17 cellular contexts compared by ENCODE assay signal in genomic region chr17:52025231-52025630, GRCh38.
A peak's percentile ranks its signal among the peaks of the same experiment; 100 is the strongest.
DNase-seq lines count a peak whose midpoint lies in the region; ATAC-seq and TF ChIP-seq lines count a peak whose summit lies in the region.
"Had no signal": no experiment of that assay in that cellular context is flagged by ENCODE, and none has a peak within 500 bp of the region (broad histone marks: within the 10 kb centered on the region; RNA-seq: fewer than 3 reads in every experiment).

No MANE protein-coding gene starts in this region.

- DNase-seq in GM04503 (ENCODE audit: low read depth) (peak; percentile 37), astrocyte of the spinal cord (ENCODE audit: low read depth, low spot score) (peak; percentile 22), myocyte (ENCODE audit: low read depth) (peak; percentile 8), stromal cell of bone marrow (ENCODE audit: low read depth) (peak; percentile 20), lower lobe of right lung (no peak), NCI-H748 treated with DMSO at 0.1 percent for 48 hours (lab: John Stamatoyannopoulos, UW) (no peak)
- DNase-seq in NK-92 treated with Interleukin-12 subunit alpha and Interleukin-12 subunit beta, amount 100 ng/mL, for 24 hours (lab: John Stamatoyannopoulos, UW), result no peak
- DNase-seq in stimulated activated CD4-positive, alpha-beta T cell treated with anti-CD3 and anti-CD28 coated beads, Interleukin-4, amount 100 ng/mL, for 4 hours, result no peak
- DNase-seq: COR-L47, HFFc6, NCI-H1105 treated with DMSO at 0.1 percent for 48 hours, NCI-H187, NCI-H446, NCI-H774, Right ventricle myocardium superior had no signal

- no peaks in the 10 kb centered on the region for H3K9me3 ChIP-seq in lower lobe of right lung

- H3K4me3 ChIP-seq in astrocyte of the spinal cord (ENCODE audit: low read depth, low read length) (no peak overlapping the region), lower lobe of right lung (no peak overlapping the region)

- no peaks in the 10 kb centered on the region for H3K4me1 ChIP-seq in lower lobe of right lung

- H3K36me3 ChIP-seq in lower lobe of right lung, result no peaks in the 10 kb centered on the region

- TF ChIP-seq CTCF in astrocyte of the spinal cord (IDR thresholded peaks at IDR 0.05; ENCODE audit: low read depth, low read length) (no peak), lower lobe of right lung (IDR thresholded peaks at IDR 0.05) (no peak)

- H3K27me3 ChIP-seq in lower lobe of right lung (ENCODE audit: low read depth), result no peaks in the 10 kb centered on the region

- in situ Hi-C loops in astrocyte of the spinal cord (cut with HindIII; ENCODE audit: low sequenced_read_pairs), result no loop called here

- no peak overlapping the region for H3K27ac ChIP-seq in lower lobe of right lung
- H3K27ac ChIP-seq: C4-2B had no signal

- ATAC-seq in lower lobe of right lung, result no peak
- ATAC-seq: Panc1 had no signal

- intact Hi-C loops in lower lobe of right lung (cut with DNase I), result no loop called here

Comparison
In these comparisons a context has a peak if more than half of its experiments do, and no peak if none do; other contexts are left out.
1. DNase-seq: peak in GM04503 (single experiment), astrocyte of the spinal cord (single experiment), myocyte (single experiment) and stromal cell of bone marrow (single experiment); none in NK-92 treated with Interleukin-12 subunit alpha and Interleukin-12 subunit beta, amount 100 ng/mL, for 24 hours (single experiment), stimulated activated CD4-positive, alpha-beta T cell treated with anti-CD3 and anti-CD28 coated beads, Interleukin-4, amount 100 ng/mL, for 4 hours (0 of 2), lower lobe of right lung (single experiment) and NCI-H748 treated with DMSO at 0.1 percent for 48 hours (single experiment).